ENCODE assay signal across 8 cellular contexts in the genomic region with DNA sequence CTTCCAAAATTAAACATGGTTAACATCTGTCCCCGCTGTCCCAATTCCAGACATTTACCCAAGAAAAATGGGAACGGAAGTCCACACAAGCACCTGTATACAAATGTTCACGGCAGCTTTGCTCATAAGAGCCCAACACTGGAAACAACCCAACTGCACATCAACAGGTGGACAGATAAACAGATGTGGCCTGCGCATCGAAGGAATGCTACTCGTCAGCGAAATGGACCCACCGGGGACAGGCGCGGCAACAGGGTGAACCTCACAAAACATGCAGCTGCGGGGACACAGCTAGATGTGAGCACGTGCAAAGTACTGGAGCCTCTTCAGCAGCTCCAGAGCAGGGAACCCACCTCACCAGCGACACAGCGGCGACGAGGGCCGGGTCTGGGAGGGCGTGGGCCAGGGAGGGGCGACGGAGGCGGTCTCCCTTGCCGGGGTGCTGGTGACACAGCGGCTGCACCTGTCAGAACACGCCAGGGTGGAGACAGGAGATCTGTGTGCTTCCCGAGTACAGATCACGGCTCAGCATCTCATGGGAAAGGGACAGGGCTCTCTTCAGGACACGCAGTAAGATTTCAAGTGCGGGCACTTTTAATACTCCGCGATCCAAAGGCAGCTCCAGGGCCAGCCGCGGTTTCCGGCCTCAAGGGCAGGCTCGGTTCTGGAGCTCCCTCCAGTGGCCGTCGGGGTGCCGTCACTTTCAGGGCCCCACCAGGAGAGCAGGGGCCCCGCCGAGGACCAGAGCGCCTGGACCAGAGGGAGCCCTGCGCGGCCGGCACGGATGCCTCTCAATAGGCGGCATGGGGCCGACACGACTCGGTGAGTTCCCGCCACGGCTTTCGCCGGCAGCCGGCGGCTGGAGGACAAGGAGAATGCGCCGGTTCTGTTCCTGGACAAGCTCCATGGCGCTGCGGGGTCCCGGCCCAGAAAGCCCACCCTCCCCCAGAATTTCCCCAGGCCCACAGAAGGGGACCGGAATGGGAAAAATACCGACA. TPM values are rescaled to one million over a fixed set of nuclear protein-coding genes. Genes with fewer than 3 reads are reported as not detected.
DNase-seq lines count a peak whose midpoint lies in the region; ATAC-seq and TF ChIP-seq lines count a peak whose summit lies in the region.

No MANE protein-coding gene starts in this region.

- H3K27ac ChIP-seq in colonic mucosa = no peak overlapping the region

- H3K27me3 ChIP-seq in GM06990 (replicated peaks; ENCODE audit: control insufficient read depth, insufficient read depth, low read length) (no peaks in the 10 kb centered on the region), colonic mucosa (no peaks in the 10 kb centered on the region)

- DNase-seq in GM06990 (ENCODE audit: extremely low read depth, insufficient read length) (peak; percentile 74), NCI-H2196 (lab: John Stamatoyannopoulos, UW; ENCODE audit: unreplicated experiment) (peak; percentile 77), colonic mucosa (peak; percentile 86), lower leg skin (ENCODE audit: low spot score in 2 of 2) (peak; percentile 75 to 96), NCI-H1930 (lab: John Stamatoyannopoulos, UW) (no peak)
- DNase-seq in activated CD4-positive, alpha-beta T cell treated with anti-CD3 and anti-CD28 coated beads, Interleukin-2, amount 10 ng/mL, durations not matched to agents 7 days and 5 days = peak; percentile 88
- peak; percentile 65 to 81 (median 67) for DNase-seq in stimulated activated CD4-positive, alpha-beta T cell treated with anti-CD3 and anti-CD28 coated beads, TNF-alpha, amount 100 ng/mL, for 24 hours (ENCODE audit: low read depth in 3 of 3)

- H3K27ac Mint-ChIP-seq in activated CD4-positive, alpha-beta T cell treated with anti-CD3 and anti-CD28 coated beads, Interleukin-2, amount 10 ng/mL, durations not matched to agents 7 days and 5 days = peak overlapping the region; percentile 36

- peak overlapping the region; percentile 31 for H3K4me3 ChIP-seq in GM06990 (replicated peaks; ENCODE audit: low read depth, low read length)
- no peak overlapping the region for H3K4me3 ChIP-seq in colonic mucosa
- no peak overlapping the region for H3K4me3 ChIP-seq in lower leg skin (ENCODE audit: low read depth, poor library complexity, severe bottlenecking)

- H3K36me3 Mint-ChIP-seq in activated CD4-positive, alpha-beta T cell treated with anti-CD3 and anti-CD28 coated beads, Interleukin-2, amount 10 ng/mL, durations not matched to agents 7 days and 5 days (ENCODE audit: low read depth) = no peaks in the 10 kb centered on the region

- TF ChIP-seq POLR2A in lower leg skin (IDR thresholded peaks at IDR 0.05) = no peak

- H3K27me3 Mint-ChIP-seq in activated CD4-positive, alpha-beta T cell treated with anti-CD3 and anti-CD28 coated beads, Interleukin-2, amount 10 ng/mL, durations not matched to agents 7 days and 5 days = no peaks in the 10 kb centered on the region

- POLR2A ChIA-PET in activated CD4-positive, alpha-beta T cell treated with anti-CD3 and anti-CD28 coated beads, Interleukin-2, amount 10 ng/mL, durations not matched to agents 7 days and 5 days (lab: Charles Lee) = interaction anchor here (0.6 to 1.0 kb wide), 2 partner anchors 13 to 38 kb away, joined by 4 read pairs; no protein-coding TSS in a partner anchor

- peaks cover 6% of the 10 kb centered on the region for H3K4me1 Mint-ChIP-seq in activated CD4-positive, alpha-beta T cell treated with anti-CD3 and anti-CD28 coated beads, Interleukin-2, amount 10 ng/mL, durations not matched to agents 7 days and 5 days

- H3K9ac ChIP-seq in colonic mucosa (ENCODE audit: low read depth in 2 of 2, low read length in 2 of 2) = peak overlapping the region in 1 of 2 donors; percentile 55

- H3K9me3 Mint-ChIP-seq in activated CD4-positive, alpha-beta T cell treated with anti-CD3 and anti-CD28 coated beads, Interleukin-2, amount 10 ng/mL, durations not matched to agents 7 days and 5 days = peaks cover 3% of the 10 kb centered on the region

- no peaks in the 10 kb centered on the region for H3K36me3 ChIP-seq in GM06990 (ENCODE audit: control insufficient read depth, insufficient read depth, low read length)
- no peaks in the 10 kb centered on the region for H3K36me3 ChIP-seq in colonic mucosa

- no peaks in the 10 kb centered on the region for H3K9me3 ChIP-seq in colonic mucosa

- TF ChIP-seq CTCF in GM06990 (IDR thresholded peaks at IDR 0.05; ENCODE audit: insufficient read depth, low read length, poor library complexity, severe bottlenecking) = peak; percentile 93
- TF ChIP-seq CTCF in colonic mucosa (IDR thresholded peaks at IDR 0.05) = peak; percentile 82
- peak in 1 of 3 donors; percentile 78 for TF ChIP-seq CTCF in lower leg skin (IDR thresholded peaks at IDR 0.05)

- ATAC-seq in HG02642 (IDR thresholded peaks at IDR 0.05; ENCODE audit: poor library complexity, unreplicated experiment) = peak; percentile 58

- intact Hi-C loops in colonic mucosa (cut with DNase I) = loop anchor here (2.0 kb wide), 1 partner anchor 73 kb away; no protein-coding TSS in a partner anchor
- intact Hi-C loops in lower leg skin (cut with DNase I; ENCODE audit: low total_unique reads) = loop anchor here (5.0 kb wide), 1 partner anchor 73 kb away; no protein-coding TSS in a partner anchor

- H3K4me1 ChIP-seq in colonic mucosa = no peaks in the 10 kb centered on the region

- WGBS in lower leg skin, 2 donors = 21 to 22% methylated on average over 52 to 55 of the region's 61 CpGs

- H3K4me3 Mint-ChIP-seq in activated CD4-positive, alpha-beta T cell treated with anti-CD3 and anti-CD28 coated beads, Interleukin-2, amount 10 ng/mL, durations not matched to agents 7 days and 5 days = peak overlapping the region; percentile 47

- CTCF ChIA-PET in activated CD4-positive, alpha-beta T cell treated with anti-CD3 and anti-CD28 coated beads, Interleukin-2, amount 10 ng/mL, durations not matched to agents 7 days and 5 days (lab: Charles Lee) = interaction anchor here (0.5 to 7.2 kb wide), 40 partner anchors 10 to 744 kb away, joined by 3 to 154 read pairs (median 6); a partner anchor contains a TSS

RNA-seq across cellular contexts. Expression of a gene that starts 21.2 kb away (rescaled TPM):
- 10 to 100 TPM; 13.3 to 13.8 TPM for total RNA-seq in activated CD4-positive, alpha-beta T cell treated with anti-CD3 and anti-CD28 coated beads, Interleukin-2, amount 10 ng/mL, durations not matched to agents 7 days and 5 days
- 1 to 10 TPM; 2.9 to 9.0 TPM for total RNA-seq in colonic mucosa
- total RNA-seq in lower leg skin = 10 to 100 TPM; 26.9 to 61.7 (median 39.0) TPM

RNA-seq across cellular contexts. Expression of a gene that starts 22.4 kb away (rescaled TPM):
- total RNA-seq in activated CD4-positive, alpha-beta T cell treated with anti-CD3 and anti-CD28 coated beads, Interleukin-2, amount 10 ng/mL, durations not matched to agents 7 days and 5 days = under 1 TPM in 1 of 2 experiments, not detected in 1; 0.08 TPM
- 1 to 10 TPM; 5.7 to 8.2 TPM for total RNA-seq in colonic mucosa
- 1 to 10 TPM; 1.1 to 4.5 (median 3.1) TPM for total RNA-seq in lower leg skin

Comparison
In these comparisons a context has a peak if more than half of its experiments do, and no peak if none do; other contexts are left out.
1. DNase-seq: peak in GM06990 (single experiment), NCI-H2196 (single experiment), activated CD4-positive, alpha-beta T cell treated with anti-CD3 and anti-CD28 coated beads, Interleukin-2, amount 10 ng/mL, durations not matched to agents 7 days and 5 days (single experiment), colonic mucosa (single experiment), lower leg skin (2 of 2) and stimulated activated CD4-positive, alpha-beta T cell treated with anti-CD3 and anti-CD28 coated beads, TNF-alpha, amount 100 ng/mL, for 24 hours (3 of 3); none in NCI-H1930 (0 of 2).